2 cellular contexts compared by ENCODE assay signal in the genomic region with DNA sequence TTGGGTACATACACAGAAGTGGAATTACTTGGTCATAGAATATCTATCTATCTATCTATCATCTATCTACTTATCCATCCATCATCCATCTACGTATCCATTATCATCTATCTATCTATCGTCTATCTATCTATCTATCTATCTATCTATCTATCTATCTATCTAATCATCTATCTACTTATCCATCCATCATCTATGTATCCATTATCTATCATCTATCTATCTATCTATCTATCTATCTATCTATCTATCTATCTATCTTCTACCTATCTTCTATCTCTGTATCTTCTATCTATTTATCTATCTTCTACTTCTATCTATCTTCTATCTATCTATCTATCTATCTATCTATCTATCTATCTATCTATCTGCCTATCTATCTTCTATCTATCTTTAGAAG.
A peak's percentile ranks its signal among the peaks of the same experiment; 100 is the strongest.
TF ChIP-seq lines count a peak whose summit lies in the region.

No MANE protein-coding gene starts in this region.

TF ChIP-seq in SK-N-SH, 30 proteins besides CTCF, POLR2A, EP300 and RAD21:
- TF ChIP-seq GATA2 (CRISPR knock-in tag; IDR thresholded peaks at IDR 0.05), result 0 out of 2 replicates have a peak, but pooled peaks have one; percentile 10

TF ChIP-seq in K562, 482 proteins besides CTCF, POLR2A, EP300 and RAD21:
- TF ChIP-seq MTA1 (IDR thresholded peaks at IDR 0.05; ENCODE audit: borderline replicate concordance) (peak; percentile 82; the same call in 1 of the 2 replicates), GATAD2B (IDR thresholded peaks at IDR 0.05; ENCODE audit: borderline replicate concordance) (peak; percentile 90; the same call in 1 of the 2 replicates), DACH1 (IDR thresholded peaks at IDR 0.05; ENCODE audit: partially characterized antibody) (peak; percentile 100)
- TF ChIP-seq, protein P1, sequence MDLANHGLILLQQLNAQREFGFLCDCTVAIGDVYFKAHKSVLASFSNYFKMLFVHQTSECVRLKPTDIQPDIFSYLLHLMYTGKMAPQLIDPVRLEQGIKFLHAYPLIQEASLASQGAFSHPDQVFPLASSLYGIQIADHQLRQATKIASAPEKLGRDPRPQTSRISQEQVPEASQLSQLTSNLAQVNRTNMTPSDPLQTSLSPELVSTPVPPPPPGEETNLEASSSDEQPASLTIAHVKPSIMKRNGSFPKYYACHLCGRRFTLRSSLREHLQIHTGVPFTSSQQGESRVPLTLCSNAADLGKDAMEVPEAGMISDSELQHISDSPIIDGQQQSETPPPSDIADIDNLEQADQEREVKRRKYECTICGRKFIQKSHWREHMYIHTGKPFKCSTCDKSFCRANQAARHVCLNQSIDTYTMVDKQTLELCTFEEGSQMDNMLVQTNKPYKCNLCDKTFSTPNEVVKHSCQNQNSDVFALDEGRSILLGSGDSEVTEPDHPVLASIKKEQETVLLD (IDR thresholded peaks at IDR 0.05), result peak; percentile 92
